18 cellular contexts compared by ENCODE assay signal in the genomic region with DNA sequence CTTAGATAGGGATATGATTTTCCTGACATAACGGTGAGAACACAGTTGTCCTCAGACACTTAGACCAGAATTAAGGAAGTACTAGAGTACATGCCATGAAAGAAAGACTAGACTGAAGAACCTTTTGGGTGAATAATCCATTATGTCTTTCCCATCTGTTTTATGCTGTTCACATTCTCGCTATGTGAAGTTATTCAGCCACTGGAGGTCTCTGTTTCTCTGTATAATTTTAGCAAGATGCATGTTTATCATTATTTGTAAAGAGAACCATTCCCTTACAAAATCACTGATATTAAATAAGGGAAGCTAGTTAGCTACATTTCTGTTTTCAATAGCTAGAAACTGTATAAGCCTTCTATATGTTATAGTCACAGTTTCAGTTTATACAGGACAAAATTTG.
A peak's percentile ranks its signal among the peaks of the same experiment; 100 is the strongest.
DNase-seq lines count a peak whose midpoint lies in the region; ATAC-seq and TF ChIP-seq lines count a peak whose summit lies in the region.
"Had no signal": no experiment of that assay in that cellular context is flagged by ENCODE, and none has a peak within 500 bp of the region (broad histone marks: within the 10 kb centered on the region; RNA-seq: fewer than 3 reads in every experiment).

No MANE protein-coding gene starts in this region.

- BruUV-seq in Panc1 (replicated peaks; lab: Mats Ljungman, UMichigan): no TSS peak

- peaks cover 16% of the 10 kb centered on the region for H3K27me3 Mint-ChIP-seq in type B pancreatic cell
- peaks cover 3% of the 10 kb centered on the region for H3K27me3 Mint-ChIP-seq in activated CD4-positive, alpha-beta memory T cell treated with anti-CD3 and anti-CD28 coated beads for 36 hours
- H3K27me3 Mint-ChIP-seq: B cell; effector memory CD8-positive, alpha-beta T cell; IgD-negative memory B cell; T-cell had no signal

- H3K9me3 ChIP-seq in cardiac muscle cell (ENCODE audit: low read depth) (no peaks in the 10 kb centered on the region), right cardiac atrium (ENCODE audit: control insufficient read depth, low read length) (no peaks in the 10 kb centered on the region), Panc1 (ENCODE audit: control insufficient read depth, insufficient read depth, low read depth, low read length) (no peaks in the 10 kb centered on the region)

- CTCF ChIA-PET in Panc1 (lab: Charles Lee): interaction anchor here (0.6 kb wide), 1 partner anchor 112 kb away, joined by 6 read pairs; no protein-coding TSS in a partner anchor
- CTCF ChIA-PET in activated CD4-positive, alpha-beta memory T cell treated with anti-CD3 and anti-CD28 coated beads for 36 hours (lab: Charles Lee): interaction anchor here (1.2 to 1.9 kb wide), 2 partner anchors 1116 to 1121 kb away, joined by 5 to 8 read pairs; no protein-coding TSS in a partner anchor

- H3K4me3 Mint-ChIP-seq in type B pancreatic cell: no peak overlapping the region
- no peak overlapping the region for H3K4me3 Mint-ChIP-seq in activated CD4-positive, alpha-beta memory T cell treated with anti-CD3 and anti-CD28 coated beads for 36 hours
- H3K4me3 Mint-ChIP-seq: activated CD4-positive, alpha-beta T cell treated with anti-CD3 and anti-CD28 coated beads for 36 hours; activated T-cell treated with anti-CD3 and anti-CD28 coated beads, Interleukin-2, amount 50 U/mL, for 72 hours; B cell; effector memory CD8-positive, alpha-beta T cell; IgD-negative memory B cell; memory B cell; T-cell had no signal

- in situ Hi-C loops in Panc1 (cut with HindIII; ENCODE audit: low pct_unique_long_range_greater_than_20kb, low sequenced_read_pairs): no loop called here

- H3K36me3 ChIP-seq in cardiac muscle cell: no peaks in the 10 kb centered on the region
- H3K36me3 ChIP-seq in Panc1 (ENCODE audit: control insufficient read depth, insufficient read depth, low read length): no peaks in the 10 kb centered on the region

- intact Hi-C loops in right cardiac atrium (cut with DNase I): no loop called here
- intact Hi-C loops in Panc1 (cut with micrococcal nuclease; ENCODE audit: unreplicated experiment): no loop called here
- intact Hi-C loops in activated CD4-positive, alpha-beta memory T cell treated with anti-CD3 and anti-CD28 coated beads for 36 hours (cut with micrococcal nuclease): no loop called here

- TF ChIP-seq CTCF in cardiac muscle cell (IDR thresholded peaks at IDR 0.05; ENCODE audit: low read depth, low read length) (peak; percentile 31), Panc1 (IDR thresholded peaks at IDR 0.05) (peak; percentile 15; the same call in 1 of the 2 replicates), fibroblast of mammary gland (conservative IDR thresholded peaks at IDR 0.05; ENCODE audit: control insufficient read depth, insufficient read depth, low read depth, low read length) (peak; percentile 4), type B pancreatic cell (conservative IDR thresholded peaks at IDR 0.05) (peak; percentile 34)

- POLR2A ChIA-PET in Panc1 (lab: Charles Lee): interaction anchor here (0.7 kb wide), 1 partner anchor 383 kb away, joined by 6 read pairs; no protein-coding TSS in a partner anchor
- POLR2A ChIA-PET in activated CD4-positive, alpha-beta memory T cell treated with anti-CD3 and anti-CD28 coated beads for 36 hours (lab: Charles Lee): no interaction called here

- no peaks in the 10 kb centered on the region for H3K9me3 Mint-ChIP-seq in type B pancreatic cell
- H3K9me3 Mint-ChIP-seq in activated CD4-positive, alpha-beta memory T cell treated with anti-CD3 and anti-CD28 coated beads for 36 hours: no peaks in the 10 kb centered on the region
- H3K9me3 Mint-ChIP-seq: activated T-cell treated with anti-CD3 and anti-CD28 coated beads, Interleukin-2, amount 50 U/mL, for 72 hours; T-cell had no signal

- no peaks in the 10 kb centered on the region for H3K4me1 Mint-ChIP-seq in type B pancreatic cell (ENCODE audit: unreplicated experiment)
- no peaks in the 10 kb centered on the region for H3K4me1 Mint-ChIP-seq in activated CD4-positive, alpha-beta memory T cell treated with anti-CD3 and anti-CD28 coated beads for 36 hours (ENCODE audit: low read depth)
- H3K4me1 Mint-ChIP-seq: activated CD4-positive, alpha-beta T cell treated with anti-CD3 and anti-CD28 coated beads for 36 hours; B cell; IgD-negative memory B cell; memory B cell; T-cell had no signal

- H3K27me3 ChIP-seq in cardiac muscle cell (no peaks in the 10 kb centered on the region), right cardiac atrium (ENCODE audit: control insufficient read depth, insufficient read depth) (no peaks in the 10 kb centered on the region), Panc1 (ENCODE audit: control insufficient read depth, insufficient read depth, low read length) (no peaks in the 10 kb centered on the region)

- H3K27ac ChIP-seq in cardiac muscle cell (no peak overlapping the region), right cardiac atrium (ENCODE audit: low read length) (no peak overlapping the region), Panc1 (ENCODE audit: low read length) (no peak overlapping the region)

- no peaks in the 10 kb centered on the region for H3K36me3 Mint-ChIP-seq in type B pancreatic cell
- H3K36me3 Mint-ChIP-seq in activated CD4-positive, alpha-beta memory T cell treated with anti-CD3 and anti-CD28 coated beads for 36 hours: no peaks in the 10 kb centered on the region
- H3K36me3 Mint-ChIP-seq: IgD-negative memory B cell, memory B cell, T-cell had no signal

- WGBS in right cardiac atrium: 45% methylated on average over 2 of the region's 2 CpGs

- DNase-seq in cardiac muscle cell (ENCODE audit: low read depth in 1 of 2, low spot score in 1 of 2) (peak in 1 of 2 donors; percentile 56), right cardiac atrium (no peak), Panc1 (ENCODE audit: low read depth, low spot score) (no peak), fibroblast of mammary gland (ENCODE audit: low read depth) (peak; percentile 48), type B pancreatic cell (ENCODE audit: extremely low spot score, unreplicated experiment) (no peak), NCI-H146 (lab: John Stamatoyannopoulos, UW) (no peak)
- no peak for DNase-seq in activated CD4-positive, alpha-beta memory T cell treated with anti-CD3 and anti-CD28 coated beads for 36 hours
- DNase-seq: activated CD4-positive, alpha-beta T cell treated with anti-CD3 and anti-CD28 coated beads for 36 hours; activated T-cell treated with anti-CD3 and anti-CD28 coated beads, Interleukin-2, amount 50 U/mL, for 72 hours; aorta; effector memory CD8-positive, alpha-beta T cell; NCI-H2107; stimulated activated CD4-positive, alpha-beta T cell treated with anti-CD3 and anti-CD28 coated beads, Interleukin-2, amount 100 ng/mL, for 24 hours; T-cell had no signal

- no peak for ATAC-seq in right cardiac atrium
- no peak for ATAC-seq in Panc1
- ATAC-seq in GM21447 (IDR thresholded peaks at IDR 0.05; ENCODE audit: unreplicated experiment): no peak
- ATAC-seq: activated CD4-positive, alpha-beta T cell treated with anti-CD3 and anti-CD28 coated beads for 36 hours; activated T-cell treated with anti-CD3 and anti-CD28 coated beads, Interleukin-2, amount 50 U/mL, for 72 hours; effector memory CD8-positive, alpha-beta T cell; T-cell had no signal

- H3K4me1 ChIP-seq in cardiac muscle cell (ENCODE audit: low read depth) (no peaks in the 10 kb centered on the region), right cardiac atrium (ENCODE audit: control insufficient read depth, insufficient read depth, low read length) (no peaks in the 10 kb centered on the region), Panc1 (ENCODE audit: control insufficient read depth, insufficient read depth, low read length) (no peaks in the 10 kb centered on the region)

- H3K4me3 ChIP-seq in cardiac muscle cell: no peak overlapping the region
- H3K4me3 ChIP-seq in right cardiac atrium (ENCODE audit: low read length): no peak overlapping the region
- no peak overlapping the region for H3K4me3 ChIP-seq in Panc1 (ENCODE audit: low read depth in 2 of 2, low read length in 2 of 2)
- no peak overlapping the region for H3K4me3 ChIP-seq in fibroblast of mammary gland (ENCODE audit: control insufficient read depth, low read depth, low read length)

- H3K27ac Mint-ChIP-seq in type B pancreatic cell: no peak overlapping the region
- no peak overlapping the region for H3K27ac Mint-ChIP-seq in activated CD4-positive, alpha-beta memory T cell treated with anti-CD3 and anti-CD28 coated beads for 36 hours
- H3K27ac Mint-ChIP-seq: activated CD4-positive, alpha-beta T cell treated with anti-CD3 and anti-CD28 coated beads for 36 hours; activated T-cell treated with anti-CD3 and anti-CD28 coated beads, Interleukin-2, amount 50 U/mL, for 72 hours; B cell; effector memory CD8-positive, alpha-beta T cell; IgD-negative memory B cell; memory B cell; T-cell had no signal
